In genomic region chr18:59002974-59003594, GRCh38 we compare ENCODE assay signal across 22 cellular contexts.
A peak's percentile ranks its signal among the peaks of the same experiment; 100 is the strongest.
DNase-seq lines count a peak whose midpoint lies in the region; ATAC-seq, FAIRE-seq and TF ChIP-seq lines count a peak whose summit lies in the region.
"Had no signal": no experiment of that assay in that cellular context is flagged by ENCODE, and none has a peak within 500 bp of the region (broad histone marks: within the 10 kb centered on the region; RNA-seq: fewer than 3 reads in every experiment).

No MANE protein-coding gene starts in this region.

- H3K36me3 Mint-ChIP-seq in MCF 10A (ENCODE audit: insufficient read depth, unreplicated experiment): no peaks in the 10 kb centered on the region

- H3K4me3 ChIP-seq in mammary epithelial cell (replicated peaks in 1 of 3; ENCODE audit: insufficient read depth in 1 of 3, low read depth in 2 of 3, low read length in 3 of 3) (no peak overlapping the region), bronchial epithelial cell (ENCODE audit: low read depth, low read length) (no peak overlapping the region), keratinocyte (ENCODE audit: control insufficient read depth in 2 of 3, extremely low read depth in 1 of 3, insufficient read depth in 2 of 3, low read depth in 1 of 3, low read length in 3 of 3) (no peak overlapping the region), trophoblast cell (ENCODE audit: low read depth, low read length) (no peak overlapping the region)
- H3K4me3 ChIP-seq: MG63, Peyer's patch, SJCRH30 had no signal

- no peak overlapping the region for H3K18ac ChIP-seq in trophoblast cell (ENCODE audit: low read length)

- no peaks in the 10 kb centered on the region for H3K27me3 ChIP-seq in mammary epithelial cell (ENCODE audit: insufficient read depth, low read length)
- H3K27me3 ChIP-seq in bronchial epithelial cell (ENCODE audit: control insufficient read depth, insufficient read depth, low read length): no peaks in the 10 kb centered on the region
- no peaks in the 10 kb centered on the region for H3K27me3 ChIP-seq in keratinocyte (ENCODE audit: control insufficient read depth, extremely low read depth, insufficient read depth, low read length)
- H3K27me3 ChIP-seq in trophoblast cell (ENCODE audit: insufficient read depth, low read length): no peaks in the 10 kb centered on the region
- H3K27me3 ChIP-seq: MG63, Peyer's patch, SJCRH30 had no signal

- no peak overlapping the region for H3K14ac ChIP-seq in trophoblast cell (ENCODE audit: low read length)

- CTCF ChIA-PET in mammary epithelial cell (lab: Charles Lee; ENCODE audit: low non-redundant PET) (no interaction called here), MCF 10A (lab: Yijun Ruan, JAX) (interaction anchor here (1.3 kb wide), 1 partner anchor 235 kb away, joined by 3 read pairs; no protein-coding TSS in a partner anchor)

- H3K9ac ChIP-seq in mammary epithelial cell (ENCODE audit: insufficient read depth, low read length) (no peak overlapping the region), keratinocyte (ENCODE audit: control insufficient read depth, extremely low read depth, insufficient read depth, low read length) (no peak overlapping the region), trophoblast cell (ENCODE audit: low read length) (no peak overlapping the region)

- H4K8ac ChIP-seq in trophoblast cell (ENCODE audit: low read depth, low read length): no peak overlapping the region

- no peak overlapping the region for H3K27ac Mint-ChIP-seq in MCF 10A (ENCODE audit: low read depth, unreplicated experiment)
- H3K27ac Mint-ChIP-seq: CD8-positive, alpha-beta memory T cell had no signal

- H2AFZ ChIP-seq in mammary epithelial cell (ENCODE audit: low read depth, low read length) (no peak overlapping the region), keratinocyte (ENCODE audit: control insufficient read depth, low read length) (no peak overlapping the region), trophoblast cell (ENCODE audit: insufficient read depth, low read length, poor library complexity) (no peak overlapping the region)

- H2BK12ac ChIP-seq in trophoblast cell (ENCODE audit: low read length): no peak overlapping the region

- H4K20me1 ChIP-seq in mammary epithelial cell (ENCODE audit: insufficient read depth, low read length) (no peaks in the 10 kb centered on the region), keratinocyte (ENCODE audit: control insufficient read depth, extremely low read depth, insufficient read depth, low read length) (no peaks in the 10 kb centered on the region)

- no peaks in the 10 kb centered on the region for H3K9me3 Mint-ChIP-seq in MCF 10A (ENCODE audit: unreplicated experiment)
- H3K9me3 Mint-ChIP-seq: CD8-positive, alpha-beta memory T cell had no signal

- H3K4me2 ChIP-seq in mammary epithelial cell (ENCODE audit: insufficient read depth, low read depth, low read length): no peak overlapping the region
- H3K4me2 ChIP-seq in keratinocyte (ENCODE audit: control insufficient read depth, extremely low read depth, insufficient read depth, low read depth, low read length): peak overlapping the region; percentile 22
- H3K4me2 ChIP-seq in trophoblast cell (ENCODE audit: low read length): no peak overlapping the region

- no peak overlapping the region for H2BK5ac ChIP-seq in trophoblast cell (ENCODE audit: low read depth, low read length, poor library complexity)

- H3K4me1 ChIP-seq in mammary epithelial cell (ENCODE audit: insufficient read depth, low read length): peaks cover 24% of the 10 kb centered on the region
- peaks cover 21% of the 10 kb centered on the region for H3K4me1 ChIP-seq in keratinocyte (ENCODE audit: control insufficient read depth, extremely low read depth, insufficient read depth, low read length)
- peaks cover 19 to 22% of the 10 kb centered on the region in 2 experiments for H3K4me1 ChIP-seq in trophoblast cell (ENCODE audit: control insufficient read depth in 1 of 2, insufficient read depth in 2 of 2, low read length in 2 of 2)
- H3K4me1 ChIP-seq: Peyer's patch had no signal

- peak overlapping the region; percentile 35 for H4K91ac ChIP-seq in trophoblast cell (ENCODE audit: low read depth, low read length)

- no peak overlapping the region for H3K4ac ChIP-seq in trophoblast cell (ENCODE audit: low read depth, low read length)

- H3K79me2 ChIP-seq in mammary epithelial cell (ENCODE audit: insufficient read depth, low read length) (no peaks in the 10 kb centered on the region), keratinocyte (ENCODE audit: control insufficient read depth, insufficient read depth, low read length) (no peaks in the 10 kb centered on the region), trophoblast cell (ENCODE audit: control insufficient read depth, insufficient read depth, low read length, poor library complexity) (no peaks in the 10 kb centered on the region)

- dilution Hi-C loops in mammary epithelial cell (cut with HindIII; ENCODE audit: low sequenced_read_pairs) (no loop called here), keratinocyte (cut with MboI; ENCODE audit: extremely low pct_ligation_motif_present, low sequenced_read_pairs) (no loop called here)

- DNase-seq in mammary epithelial cell (peak; percentile 23), MCF 10A (ENCODE audit: unreplicated experiment) (no peak), bronchial epithelial cell (ENCODE audit: low read depth) (peak; percentile 76), keratinocyte (ENCODE audit: low read depth, low spot score) (no peak), trophoblast cell (no peak), posterior vena cava (ENCODE audit: low spot score) (no peak), pons (ENCODE audit: low spot score) (no peak)
- DNase-seq: AML-193; C1 segment of cervical spinal cord; CD8-positive, alpha-beta memory T cell; DMS53; GF-D8; Kasumi-1; MG63; NCI-H1048; NCI-H1417 treated with DMSO at 0.1 percent for 48 hours; NCI-H187 treated with DMSO at 0.1 percent for 48 hours; NCI-H69; Peyer's patch; SJCRH30 had no signal

- POLR2A ChIA-PET in MCF 10A (lab: Yijun Ruan, JAX): no interaction called here

- H3K9me1 ChIP-seq in keratinocyte (ENCODE audit: control insufficient read depth, extremely low read depth, insufficient read depth, low read length): no peaks in the 10 kb centered on the region

- 66% methylated on average over 7 of the region's 7 CpGs for WGBS in mammary epithelial cell (ENCODE audit: low coverage, missing lambda C conversion rate)
- no CpG with 5 or more reads among the region's 7 CpGs for WGBS in trophoblast cell (ENCODE audit: extremely low coverage, insufficient coverage, insufficient read length)

- H3K4me1 Mint-ChIP-seq in MCF 10A (ENCODE audit: insufficient read depth, unreplicated experiment): peaks cover 9% of the 10 kb centered on the region
- H3K4me1 Mint-ChIP-seq: CD8-positive, alpha-beta memory T cell had no signal

- no peak overlapping the region for H2BK120ac ChIP-seq in trophoblast cell (ENCODE audit: insufficient read depth, low read length, poor library complexity)

- in situ Hi-C loops in mammary epithelial cell (cut with MboI; ENCODE audit: low sequenced_read_pairs in 2 of 2): no loop called here

- no peaks in the 10 kb centered on the region for H3K36me3 ChIP-seq in mammary epithelial cell (ENCODE audit: insufficient read depth, low read length)
- no peaks in the 10 kb centered on the region for H3K36me3 ChIP-seq in bronchial epithelial cell (ENCODE audit: control insufficient read depth, insufficient read depth, low read length)
- H3K36me3 ChIP-seq in keratinocyte (ENCODE audit: control insufficient read depth in 2 of 2, extremely low read depth in 1 of 2, insufficient read depth in 2 of 2, low read length in 2 of 2): no peaks in the 10 kb centered on the region
- no peaks in the 10 kb centered on the region for H3K36me3 ChIP-seq in trophoblast cell (ENCODE audit: control insufficient read depth in 1 of 2, insufficient read depth in 2 of 2, low read length in 2 of 2)
- H3K36me3 ChIP-seq: MG63, Peyer's patch, SJCRH30 had no signal

- H3K79me1 ChIP-seq in trophoblast cell (ENCODE audit: low read length): peaks cover 19% of the 10 kb centered on the region

- H3K9me3 ChIP-seq in mammary epithelial cell (replicated peaks; ENCODE audit: insufficient read depth, low read length) (peaks cover 8% of the 10 kb centered on the region), keratinocyte (ENCODE audit: control insufficient read depth, low read depth, low read length) (no peaks in the 10 kb centered on the region), trophoblast cell (ENCODE audit: insufficient read depth, low read depth, low read length) (peaks cover 2% of the 10 kb centered on the region)
- H3K9me3 ChIP-seq: Peyer's patch, SJCRH30 had no signal

- BruUV-seq in mammary epithelial cell (replicated peaks; lab: Mats Ljungman, UMichigan) (no TSS peak), MCF 10A (replicated peaks; lab: Mats Ljungman, UMichigan) (no TSS peak)

- no peak overlapping the region for H4K12ac ChIP-seq in trophoblast cell (ENCODE audit: low read depth, low read length)

- no peak overlapping the region for H3K4me3 Mint-ChIP-seq in MCF 10A (ENCODE audit: unreplicated experiment)
- H3K4me3 Mint-ChIP-seq: CD8-positive, alpha-beta memory T cell had no signal

- ATAC-seq in GM19328 (IDR thresholded peaks at IDR 0.05; ENCODE audit: unreplicated experiment): no peak

- H3K27me3 Mint-ChIP-seq in MCF 10A (ENCODE audit: insufficient read depth, unreplicated experiment): no peaks in the 10 kb centered on the region

- H3K27ac ChIP-seq in mammary epithelial cell (ENCODE audit: insufficient read depth, low read depth, low read length): no peak overlapping the region
- H3K27ac ChIP-seq in keratinocyte (ENCODE audit: control insufficient read depth, insufficient read depth, low read length): peak overlapping the region; percentile 5
- H3K27ac ChIP-seq in trophoblast cell (ENCODE audit: low read depth, low read length): no peak overlapping the region
- H3K27ac ChIP-seq: 22Rv1, Peyer's patch, SJCRH30 had no signal

- intact Hi-C loops in mammary epithelial cell (cut with micrococcal nuclease) (no loop called here), MCF 10A (cut with micrococcal nuclease) (no loop called here), posterior vena cava (cut with DNase I) (no loop called here)

- H2AK5ac ChIP-seq in trophoblast cell (ENCODE audit: low read length): no peak overlapping the region

- TF ChIP-seq CTCF in mammary epithelial cell (conservative IDR thresholded peaks at IDR 0.05 in 1 of 2, IDR thresholded peaks at IDR 0.05 in 1 of 2; ENCODE audit: extremely low read depth in 1 of 2, insufficient read depth in 1 of 2, low read depth in 1 of 2, low read length in 2 of 2) (no peak), MCF 10A (IDR thresholded peaks at IDR 0.05; ENCODE audit: unreplicated experiment) (no peak), bronchial epithelial cell (IDR thresholded peaks at IDR 0.05; ENCODE audit: insufficient read depth, low read length, severe bottlenecking) (no peak), keratinocyte (optimal IDR thresholded peaks at IDR 0.05 in 1 of 3, IDR thresholded peaks at IDR 0.05 in 1 of 3, conservative IDR thresholded peaks at IDR 0.05 in 1 of 3; ENCODE audit: extremely low read depth in 1 of 3, insufficient read depth in 2 of 3, low read length in 3 of 3) (no peak)

- H3K23ac ChIP-seq in trophoblast cell (ENCODE audit: low read length): no peak overlapping the region

- no peak for FAIRE-seq in bronchial epithelial cell (lab: Jason Lieb, UNC)
- no peak for FAIRE-seq in keratinocyte (lab: Jason Lieb, UNC)

Comparison
In these comparisons a context has a peak if more than half of its experiments do, and no peak if none do; other contexts are left out.
1. DNase-seq: peak in mammary epithelial cell (single experiment) and bronchial epithelial cell (single experiment); none in MCF 10A (single experiment), keratinocyte (single experiment), trophoblast cell (0 of 2), posterior vena cava (single experiment) and pons (single experiment).